Comparison of ENCODE assay signal across 1 cellular context in genomic region chr5:89445106-89445745, GRCh38.
TF ChIP-seq lines count a peak whose summit lies in the region.

No MANE protein-coding gene starts in this region.

TF ChIP-seq in WTC11, 78 proteins besides CTCF, POLR2A, EP300 and RAD21 (continued from another document):
- TF ChIP-seq ZNF532 (CRISPR knock-in tag; IDR thresholded peaks at IDR 0.05; ENCODE audit: borderline replicate concordance) = no peak
- no peak for TF ChIP-seq NR1H2 (CRISPR knock-in tag; IDR thresholded peaks at IDR 0.05)
- no peak for TF ChIP-seq ZNF138 (CRISPR knock-in tag; conservative IDR thresholded peaks at IDR 0.05)
- TF ChIP-seq FOXP1 (CRISPR knock-in tag; IDR thresholded peaks at IDR 0.05; ENCODE audit: borderline replicate concordance) = no peak
- TF ChIP-seq, protein P1, sequence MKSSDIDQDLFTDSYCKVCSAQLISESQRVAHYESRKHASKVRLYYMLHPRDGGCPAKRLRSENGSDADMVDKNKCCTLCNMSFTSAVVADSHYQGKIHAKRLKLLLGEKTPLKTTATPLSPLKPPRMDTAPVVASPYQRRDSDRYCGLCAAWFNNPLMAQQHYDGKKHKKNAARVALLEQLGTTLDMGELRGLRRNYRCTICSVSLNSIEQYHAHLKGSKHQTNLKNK (CRISPR knock-in tag; IDR thresholded peaks at IDR 0.05) = no peak
- TF ChIP-seq SMAD4 (CRISPR knock-in tag; IDR thresholded peaks at IDR 0.05) = no peak
- TF ChIP-seq IRF2 (CRISPR knock-in tag; IDR thresholded peaks at IDR 0.05; ENCODE audit: borderline replicate concordance, low read depth) = no peak
- TF ChIP-seq ELF4 (CRISPR knock-in tag; IDR thresholded peaks at IDR 0.05; ENCODE audit: low read depth) = no peak
- TF ChIP-seq, protein P2, sequence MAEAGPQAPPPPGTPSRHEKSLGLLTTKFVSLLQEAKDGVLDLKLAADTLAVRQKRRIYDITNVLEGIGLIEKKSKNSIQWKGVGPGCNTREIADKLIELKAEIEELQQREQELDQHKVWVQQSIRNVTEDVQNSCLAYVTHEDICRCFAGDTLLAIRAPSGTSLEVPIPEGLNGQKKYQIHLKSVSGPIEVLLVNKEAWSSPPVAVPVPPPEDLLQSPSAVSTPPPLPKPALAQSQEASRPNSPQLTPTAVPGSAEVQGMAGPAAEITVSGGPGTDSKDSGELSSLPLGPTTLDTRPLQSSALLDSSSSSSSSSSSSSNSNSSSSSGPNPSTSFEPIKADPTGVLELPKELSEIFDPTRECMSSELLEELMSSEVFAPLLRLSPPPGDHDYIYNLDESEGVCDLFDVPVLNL (CRISPR knock-in tag; IDR thresholded peaks at IDR 0.05; ENCODE audit: borderline replicate concordance, low read depth) = no peak
- TF ChIP-seq, protein P3, sequence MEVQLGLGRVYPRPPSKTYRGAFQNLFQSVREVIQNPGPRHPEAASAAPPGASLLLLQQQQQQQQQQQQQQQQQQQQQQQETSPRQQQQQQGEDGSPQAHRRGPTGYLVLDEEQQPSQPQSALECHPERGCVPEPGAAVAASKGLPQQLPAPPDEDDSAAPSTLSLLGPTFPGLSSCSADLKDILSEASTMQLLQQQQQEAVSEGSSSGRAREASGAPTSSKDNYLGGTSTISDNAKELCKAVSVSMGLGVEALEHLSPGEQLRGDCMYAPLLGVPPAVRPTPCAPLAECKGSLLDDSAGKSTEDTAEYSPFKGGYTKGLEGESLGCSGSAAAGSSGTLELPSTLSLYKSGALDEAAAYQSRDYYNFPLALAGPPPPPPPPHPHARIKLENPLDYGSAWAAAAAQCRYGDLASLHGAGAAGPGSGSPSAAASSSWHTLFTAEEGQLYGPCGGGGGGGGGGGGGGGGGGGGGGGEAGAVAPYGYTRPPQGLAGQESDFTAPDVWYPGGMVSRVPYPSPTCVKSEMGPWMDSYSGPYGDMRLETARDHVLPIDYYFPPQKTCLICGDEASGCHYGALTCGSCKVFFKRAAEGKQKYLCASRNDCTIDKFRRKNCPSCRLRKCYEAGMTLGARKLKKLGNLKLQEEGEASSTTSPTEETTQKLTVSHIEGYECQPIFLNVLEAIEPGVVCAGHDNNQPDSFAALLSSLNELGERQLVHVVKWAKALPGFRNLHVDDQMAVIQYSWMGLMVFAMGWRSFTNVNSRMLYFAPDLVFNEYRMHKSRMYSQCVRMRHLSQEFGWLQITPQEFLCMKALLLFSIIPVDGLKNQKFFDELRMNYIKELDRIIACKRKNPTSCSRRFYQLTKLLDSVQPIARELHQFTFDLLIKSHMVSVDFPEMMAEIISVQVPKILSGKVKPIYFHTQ (CRISPR knock-in tag; IDR thresholded peaks at IDR 0.05) = no peak
- no peak for TF ChIP-seq CREB1 (CRISPR knock-in tag; IDR thresholded peaks at IDR 0.05)
- TF ChIP-seq USF1 (CRISPR knock-in tag; IDR thresholded peaks at IDR 0.05) = no peak
